Comparison of ENCODE assay signal across 8 cellular contexts in the genomic region with DNA sequence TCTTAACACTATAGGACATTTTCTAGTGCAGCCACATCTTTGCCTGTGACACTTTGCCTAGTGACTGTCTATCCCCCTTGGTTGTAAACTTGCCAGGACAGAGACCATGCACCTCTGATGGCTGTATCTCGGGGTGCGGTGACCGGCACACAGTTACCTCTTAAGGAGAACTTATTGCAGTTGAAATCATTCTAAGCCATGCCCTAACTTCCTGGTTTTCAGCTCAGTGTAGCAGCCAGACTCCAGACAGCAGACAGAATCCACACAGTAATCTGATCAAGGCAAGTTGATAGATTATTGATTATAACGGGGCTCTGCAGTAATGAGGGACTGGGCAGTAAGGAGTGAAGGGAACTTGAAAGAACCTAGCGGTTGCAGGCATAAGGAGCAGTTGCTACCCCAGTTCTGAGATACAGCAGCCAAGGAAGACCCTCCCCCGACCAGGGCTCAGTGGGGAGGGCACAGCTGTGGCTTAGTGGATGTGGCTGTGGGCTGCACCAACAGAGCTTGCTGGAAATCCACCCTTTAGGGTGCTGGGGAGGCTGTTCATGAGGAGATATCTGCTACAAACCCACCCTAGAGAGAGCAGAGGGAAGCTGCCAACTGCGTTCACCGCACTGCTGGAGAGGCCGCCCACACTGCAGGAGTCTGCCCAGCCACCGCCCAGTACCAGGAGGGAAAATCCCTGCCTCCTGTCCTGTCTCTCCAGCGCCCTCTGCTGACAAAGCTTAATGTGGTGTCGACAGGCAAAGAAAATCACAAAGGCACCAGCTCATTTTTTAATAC. TPM values are rescaled to one million over a fixed set of nuclear protein-coding genes. Genes with fewer than 3 reads are reported as not detected.
A peak's percentile ranks its signal among the peaks of the same experiment; 100 is the strongest.
DNase-seq lines count a peak whose midpoint lies in the region; ATAC-seq and TF ChIP-seq lines count a peak whose summit lies in the region.

No MANE protein-coding gene starts in this region.

- no peaks in the 10 kb centered on the region for H3K9me3 ChIP-seq in CD4-positive, CD25-positive, alpha-beta regulatory T cell (ENCODE audit: control insufficient read depth in 2 of 2, low read length in 2 of 2)
- H3K9me3 ChIP-seq in uterus = no peaks in the 10 kb centered on the region

- peaks cover 17 to 57% (median 38%) of the 10 kb centered on the region in 4 donors for H3K4me1 Mint-ChIP-seq in CD4-positive, CD25-positive, alpha-beta regulatory T cell
- peaks cover 50% of the 10 kb centered on the region for H3K4me1 Mint-ChIP-seq in activated naive CD4-positive, alpha-beta T cell treated with anti-CD3 and anti-CD28 coated beads, Interleukin-2, amount 50 U/mL, for 24 hours

- H3K9me3 Mint-ChIP-seq in CD4-positive, CD25-positive, alpha-beta regulatory T cell = peaks cover 0 to 3% (median 0%) of the 10 kb centered on the region in 7 donors
- no peaks in the 10 kb centered on the region for H3K9me3 Mint-ChIP-seq in activated naive CD4-positive, alpha-beta T cell treated with anti-CD3 and anti-CD28 coated beads, Interleukin-2, amount 50 U/mL, for 24 hours

- peak overlapping the region; percentile 1 to 55 (median 46) for H3K4me3 Mint-ChIP-seq in CD4-positive, CD25-positive, alpha-beta regulatory T cell
- no peak overlapping the region for H3K4me3 Mint-ChIP-seq in activated naive CD4-positive, alpha-beta T cell treated with anti-CD3 and anti-CD28 coated beads, Interleukin-2, amount 50 U/mL, for 24 hours

- H3K4me1 ChIP-seq in CD4-positive, CD25-positive, alpha-beta regulatory T cell (ENCODE audit: control insufficient read depth, insufficient read depth, low read length, poor library complexity, severe bottlenecking) = peaks cover 36% of the 10 kb centered on the region
- H3K4me1 ChIP-seq in uterus = no peaks in the 10 kb centered on the region

- no peaks in the 10 kb centered on the region for H3K36me3 ChIP-seq in CD4-positive, CD25-positive, alpha-beta regulatory T cell (ENCODE audit: control insufficient read depth, insufficient read depth, low read length)
- no peaks in the 10 kb centered on the region for H3K36me3 ChIP-seq in uterus

- no peak for TF ChIP-seq POLR2A in uterus (IDR thresholded peaks at IDR 0.05)

- TF ChIP-seq CTCF in uterus (IDR thresholded peaks at IDR 0.05) = peak; percentile 47 to 75 (median 60)

- peaks cover 7% of the 10 kb centered on the region for H3K27me3 Mint-ChIP-seq in CD4-positive, CD25-positive, alpha-beta regulatory T cell
- H3K27me3 Mint-ChIP-seq in activated naive CD4-positive, alpha-beta T cell treated with anti-CD3 and anti-CD28 coated beads, Interleukin-2, amount 50 U/mL, for 24 hours = no peaks in the 10 kb centered on the region

- H3K27ac Mint-ChIP-seq in CD4-positive, CD25-positive, alpha-beta regulatory T cell = peak overlapping the region; percentile 7 to 94 (median 62)
- peak overlapping the region; percentile 39 for H3K27ac Mint-ChIP-seq in activated naive CD4-positive, alpha-beta T cell treated with anti-CD3 and anti-CD28 coated beads, Interleukin-2, amount 50 U/mL, for 24 hours

- H3K27me3 ChIP-seq in CD4-positive, CD25-positive, alpha-beta regulatory T cell (ENCODE audit: control insufficient read depth, insufficient read depth, low read length) = no peaks in the 10 kb centered on the region
- no peaks in the 10 kb centered on the region for H3K27me3 ChIP-seq in uterus

- peak overlapping the region; percentile 28 for H3K27ac ChIP-seq in CD4-positive, CD25-positive, alpha-beta regulatory T cell (ENCODE audit: insufficient read depth, low read length, poor library complexity, severe bottlenecking)
- H3K27ac ChIP-seq in uterus = no peak overlapping the region

- intact Hi-C loops in Right ventricle myocardium inferior (cut with DNase I) = loop anchor here (2.0 kb wide), 1 partner anchor 261 kb away; no protein-coding TSS in a partner anchor
- intact Hi-C loops in posterior vena cava (cut with DNase I) = loop anchor here in 1 of 2 donors (10.0 kb wide), 1 partner anchor 251 kb away; no protein-coding TSS in a partner anchor
- intact Hi-C loops in uterus (cut with DNase I; ENCODE audit: low total_unique reads) = loop anchor here (10.0 kb wide), 1 partner anchor 261 kb away; no protein-coding TSS in a partner anchor

- H3K4me3 ChIP-seq in CD4-positive, CD25-positive, alpha-beta regulatory T cell (ENCODE audit: low read depth, low read length) = peak overlapping the region; percentile 31
- H3K4me3 ChIP-seq in uterus = no peak overlapping the region

- peak; percentile 71 to 90 (median 72) for DNase-seq in CD4-positive, CD25-positive, alpha-beta regulatory T cell
- DNase-seq in NAMALWA (ENCODE audit: low spot score) (peak; percentile 83), Right ventricle myocardium inferior (ENCODE audit: missing footprints) (peak; percentile 89), posterior vena cava (ENCODE audit: low spot score) (peak; percentile 93), uterus (peak; percentile 57 to 76)

- H3K36me3 Mint-ChIP-seq in CD4-positive, CD25-positive, alpha-beta regulatory T cell = no peaks in the 10 kb centered on the region
- no peaks in the 10 kb centered on the region for H3K36me3 Mint-ChIP-seq in activated naive CD4-positive, alpha-beta T cell treated with anti-CD3 and anti-CD28 coated beads, Interleukin-2, amount 50 U/mL, for 24 hours

- ATAC-seq in CD4-positive, CD25-positive, alpha-beta regulatory T cell (ENCODE audit: low read depth in 2 of 2) = peak; percentile 72 to 76
- peak; percentile 64 for ATAC-seq in GM21528 (IDR thresholded peaks at IDR 0.05; ENCODE audit: low FRiP score, unreplicated experiment)
- peak; percentile 85 for ATAC-seq in SK-N-SH treated with all-trans-retinoic acid at 6 μM for 48 hours
- peak; percentile 85 for ATAC-seq in Right ventricle myocardium inferior

TF ChIP-seq in SK-N-SH treated with all-trans-retinoic acid at 6 μM for 48 hours, 23 proteins besides CTCF, POLR2A, EP300 and RAD21 (continues in another document):
- no peak for TF ChIP-seq PPARA (CRISPR knock-in tag; IDR thresholded peaks at IDR 0.05; ENCODE audit: borderline replicate concordance)
- TF ChIP-seq, protein P1, sequence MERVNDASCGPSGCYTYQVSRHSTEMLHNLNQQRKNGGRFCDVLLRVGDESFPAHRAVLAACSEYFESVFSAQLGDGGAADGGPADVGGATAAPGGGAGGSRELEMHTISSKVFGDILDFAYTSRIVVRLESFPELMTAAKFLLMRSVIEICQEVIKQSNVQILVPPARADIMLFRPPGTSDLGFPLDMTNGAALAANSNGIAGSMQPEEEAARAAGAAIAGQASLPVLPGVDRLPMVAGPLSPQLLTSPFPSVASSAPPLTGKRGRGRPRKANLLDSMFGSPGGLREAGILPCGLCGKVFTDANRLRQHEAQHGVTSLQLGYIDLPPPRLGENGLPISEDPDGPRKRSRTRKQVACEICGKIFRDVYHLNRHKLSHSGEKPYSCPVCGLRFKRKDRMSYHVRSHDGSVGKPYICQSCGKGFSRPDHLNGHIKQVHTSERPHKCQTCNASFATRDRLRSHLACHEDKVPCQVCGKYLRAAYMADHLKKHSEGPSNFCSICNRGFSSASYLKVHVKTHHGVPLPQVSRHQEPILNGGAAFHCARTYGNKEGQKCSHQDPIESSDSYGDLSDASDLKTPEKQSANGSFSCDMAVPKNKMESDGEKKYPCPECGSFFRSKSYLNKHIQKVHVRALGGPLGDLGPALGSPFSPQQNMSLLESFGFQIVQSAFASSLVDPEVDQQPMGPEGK (CRISPR knock-in tag; IDR thresholded peaks at IDR 0.05; ENCODE audit: borderline replicate concordance) = no peak
- TF ChIP-seq ZNF8 (CRISPR knock-in tag; IDR thresholded peaks at IDR 0.05) = no peak
- TF ChIP-seq, protein P2, sequence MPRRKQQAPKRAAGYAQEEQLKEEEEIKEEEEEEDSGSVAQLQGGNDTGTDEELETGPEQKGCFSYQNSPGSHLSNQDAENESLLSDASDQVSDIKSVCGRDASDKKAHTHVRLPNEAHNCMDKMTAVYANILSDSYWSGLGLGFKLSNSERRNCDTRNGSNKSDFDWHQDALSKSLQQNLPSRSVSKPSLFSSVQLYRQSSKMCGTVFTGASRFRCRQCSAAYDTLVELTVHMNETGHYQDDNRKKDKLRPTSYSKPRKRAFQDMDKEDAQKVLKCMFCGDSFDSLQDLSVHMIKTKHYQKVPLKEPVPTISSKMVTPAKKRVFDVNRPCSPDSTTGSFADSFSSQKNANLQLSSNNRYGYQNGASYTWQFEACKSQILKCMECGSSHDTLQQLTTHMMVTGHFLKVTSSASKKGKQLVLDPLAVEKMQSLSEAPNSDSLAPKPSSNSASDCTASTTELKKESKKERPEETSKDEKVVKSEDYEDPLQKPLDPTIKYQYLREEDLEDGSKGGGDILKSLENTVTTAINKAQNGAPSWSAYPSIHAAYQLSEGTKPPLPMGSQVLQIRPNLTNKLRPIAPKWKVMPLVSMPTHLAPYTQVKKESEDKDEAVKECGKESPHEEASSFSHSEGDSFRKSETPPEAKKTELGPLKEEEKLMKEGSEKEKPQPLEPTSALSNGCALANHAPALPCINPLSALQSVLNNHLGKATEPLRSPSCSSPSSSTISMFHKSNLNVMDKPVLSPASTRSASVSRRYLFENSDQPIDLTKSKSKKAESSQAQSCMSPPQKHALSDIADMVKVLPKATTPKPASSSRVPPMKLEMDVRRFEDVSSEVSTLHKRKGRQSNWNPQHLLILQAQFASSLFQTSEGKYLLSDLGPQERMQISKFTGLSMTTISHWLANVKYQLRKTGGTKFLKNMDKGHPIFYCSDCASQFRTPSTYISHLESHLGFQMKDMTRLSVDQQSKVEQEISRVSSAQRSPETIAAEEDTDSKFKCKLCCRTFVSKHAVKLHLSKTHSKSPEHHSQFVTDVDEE (CRISPR knock-in tag; IDR thresholded peaks at IDR 0.05) = no peak
- TF ChIP-seq TOX (CRISPR knock-in tag; IDR thresholded peaks at IDR 0.05; ENCODE audit: borderline replicate concordance) = no peak
- no peak for TF ChIP-seq GLIS3 (CRISPR knock-in tag; IDR thresholded peaks at IDR 0.05)
- TF ChIP-seq ZFP30 (CRISPR knock-in tag; IDR thresholded peaks at IDR 0.05) = no peak
- TF ChIP-seq OSR1 (CRISPR knock-in tag; IDR thresholded peaks at IDR 0.05) = no peak
- TF ChIP-seq ARNTL (CRISPR knock-in tag; IDR thresholded peaks at IDR 0.05; ENCODE audit: borderline replicate concordance, low read depth) = no peak

RNA-seq across cellular contexts. Expression of a gene that starts 58.2 kb away (rescaled TPM):
- total RNA-seq in CD4-positive, CD25-positive, alpha-beta regulatory T cell = 1.3 TPM
- polyA plus RNA-seq in CD4-positive, CD25-positive, alpha-beta regulatory T cell = under 1 TPM in 3 of 4 donors, not detected in 1; 0.29 to 0.53 (median 0.47) TPM
- total RNA-seq in Right ventricle myocardium inferior = 0.68 TPM
- 1 to 10 TPM in 1 of 2 donors, under 1 TPM in 1; 0.56 to 1.2 TPM for total RNA-seq in posterior vena cava
- total RNA-seq in uterus = 10 to 100 TPM in 1 of 4 donors, 1 to 10 TPM in 2, not detected in 1; 2.6 to 16.5 (median 4.4) TPM
